ENCODE assay signal across 11 cellular contexts in the genomic region with DNA sequence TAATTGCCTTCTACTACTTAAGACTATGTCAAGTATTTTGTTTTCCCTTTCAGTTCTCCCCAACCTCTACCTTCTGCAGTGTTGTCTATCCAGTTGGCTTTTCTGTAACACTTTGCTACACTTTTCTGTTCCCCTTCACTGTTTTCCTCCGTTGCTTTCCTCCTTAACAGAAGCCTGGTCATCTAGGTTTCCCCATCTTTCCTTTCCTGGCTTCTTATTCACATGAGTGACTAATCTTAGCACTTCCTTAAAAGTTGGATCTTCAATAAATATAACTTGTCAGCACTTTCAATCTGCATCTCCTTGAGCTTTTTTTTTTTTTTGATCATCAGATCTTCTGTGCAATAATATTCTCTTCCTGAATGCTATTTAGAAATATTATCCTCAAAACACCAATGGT. TPM values are rescaled to one million over a fixed set of nuclear protein-coding genes. Genes with fewer than 3 reads are reported as not detected.
A peak's percentile ranks its signal among the peaks of the same experiment; 100 is the strongest.
DNase-seq lines count a peak whose midpoint lies in the region; ATAC-seq, FAIRE-seq and TF ChIP-seq lines count a peak whose summit lies in the region.
"Had no signal": no experiment of that assay in that cellular context is flagged by ENCODE, and none has a peak within 500 bp of the region (broad histone marks: within the 10 kb centered on the region; RNA-seq: fewer than 3 reads in every experiment).

No MANE protein-coding gene starts in this region.

- H3K27ac ChIP-seq in heart left ventricle (peak overlapping the region; percentile 2 to 98 (median 80)), gastroesophageal sphincter (peak overlapping the region in 3 of 4 donors; percentile 19 to 41 (median 24))
- H3K27ac ChIP-seq: C4-2B had no signal

- H3K4me1 ChIP-seq in heart left ventricle, result peaks cover 0 to 47% (median 10%) of the 10 kb centered on the region in 12 donors
- peaks cover 0 to 32% (median 5%) of the 10 kb centered on the region in 3 donors for H3K4me1 ChIP-seq in gastroesophageal sphincter

- H3K4me1 Mint-ChIP-seq in type B pancreatic cell (ENCODE audit: unreplicated experiment), result peaks cover 5% of the 10 kb centered on the region

- peaks cover 6% of the 10 kb centered on the region for H3K36me3 Mint-ChIP-seq in type B pancreatic cell

- no peak for TF ChIP-seq CTCF in heart left ventricle (IDR thresholded peaks at IDR 0.05)
- no peak for TF ChIP-seq CTCF in gastroesophageal sphincter (IDR thresholded peaks at IDR 0.05)
- TF ChIP-seq CTCF in type B pancreatic cell (conservative IDR thresholded peaks at IDR 0.05), result no peak
- TF ChIP-seq CTCF in lower leg skin (IDR thresholded peaks at IDR 0.05), result no peak

- H3K4me3 ChIP-seq in heart left ventricle (peak overlapping the region in 6 of 12 donors; percentile 5 to 82 (median 18)), gastroesophageal sphincter (no peak overlapping the region), lower leg skin (ENCODE audit: low read depth, poor library complexity, severe bottlenecking) (no peak overlapping the region)

- H3K27me3 ChIP-seq in heart left ventricle (peaks cover 0 to 20% (median 0%) of the 10 kb centered on the region in 9 donors), gastroesophageal sphincter (peaks cover 23% of the 10 kb centered on the region)

- intact Hi-C loops in heart left ventricle (cut with DNase I), result loop anchor here in 5 of 10 donors (2.0 to 10.0 kb wide), 7 partner anchors 57 to 166 kb away; a partner anchor contains a TSS
- intact Hi-C loops in left cardiac atrium (cut with DNase I), result no loop called here
- intact Hi-C loops in lower leg skin (cut with DNase I; ENCODE audit: low total_unique reads), result no loop called here

- peak overlapping the region; percentile 16 for H3K27ac Mint-ChIP-seq in type B pancreatic cell

- H3K36me3 ChIP-seq in heart left ventricle, result no peaks in the 10 kb centered on the region
- no peaks in the 10 kb centered on the region for H3K36me3 ChIP-seq in gastroesophageal sphincter

- H3K27me3 Mint-ChIP-seq in type B pancreatic cell, result peaks cover 63% of the 10 kb centered on the region

- H3K9me3 ChIP-seq in heart left ventricle (peaks cover 0 to 13% (median under 1%) of the 10 kb centered on the region in 12 donors), gastroesophageal sphincter (no peaks in the 10 kb centered on the region)

- DNase-seq in heart left ventricle (no peak), left cardiac atrium (no peak), RCC 7860 (ENCODE audit: low spot score) (peak; percentile 15), type B pancreatic cell (ENCODE audit: extremely low spot score, unreplicated experiment) (no peak), lower leg skin (ENCODE audit: low spot score in 2 of 2) (no peak), superior temporal gyrus (ENCODE audit: extremely low spot score) (no peak)
- DNase-seq in effector CD4-positive, alpha-beta T cell, result no peak
- DNase-seq: activated CD4-positive, alpha-beta T cell treated with anti-CD3 and anti-CD28 coated beads for 1 hour; NCI-H748 treated with DMSO at 0.1 percent for 48 hours had no signal

- FAIRE-seq in RCC 7860 (lab: Jason Lieb, UNC), result peak; percentile 75

- H3K9me3 Mint-ChIP-seq in type B pancreatic cell, result peaks cover 8% of the 10 kb centered on the region

- TF ChIP-seq POLR2A in heart left ventricle (IDR thresholded peaks at IDR 0.05) (no peak), gastroesophageal sphincter (IDR thresholded peaks at IDR 0.05) (no peak), lower leg skin (IDR thresholded peaks at IDR 0.05) (no peak)

- no peak for TF ChIP-seq EP300 in gastroesophageal sphincter (IDR thresholded peaks at IDR 0.05)

- WGBS in heart left ventricle, 4 donors, result 12 to 29% (median 16%) methylated on average over 1 of the region's 1 CpG
- 20 to 33% methylated on average over 1 of the region's 1 CpG for WGBS in gastroesophageal sphincter (ENCODE audit: low coverage in 1 of 2), 2 donors
- 25 to 32% methylated on average over 1 of the region's 1 CpG for WGBS in lower leg skin, 2 donors

- peak overlapping the region; percentile 57 for H3K4me3 Mint-ChIP-seq in type B pancreatic cell

- no peak for ATAC-seq in heart left ventricle
- no peak for ATAC-seq in left cardiac atrium
- no peak for ATAC-seq in gastroesophageal sphincter

RNA-seq across cellular contexts. Expression of a gene that starts 2.8 kb away (rescaled TPM):
- total RNA-seq in heart left ventricle, result 10 to 100 TPM; 15.3 to 46.0 (median 17.5) TPM
- 1 to 10 TPM; 6.4 to 7.8 TPM for polyA plus RNA-seq in heart left ventricle
- 10 to 100 TPM; 26.6 to 27.4 TPM for total RNA-seq in left cardiac atrium
- 10 to 100 TPM; 17.1 to 25.7 (median 22.2) TPM for total RNA-seq in gastroesophageal sphincter
- 19.8 and 30.7 TPM in 2 replicates for total RNA-seq in type B pancreatic cell (ENCODE audit: low replicate concordance)
- total RNA-seq in lower leg skin, result 10 to 100 TPM in 1 of 4 donors, 1 to 10 TPM in 3; 3.3 to 11.4 (median 7.0) TPM

RNA-seq across cellular contexts. Expression of a gene that starts 56.1 kb away (rescaled TPM):
- total RNA-seq in heart left ventricle (10 to 100 TPM in 1 of 9 donors, 1 to 10 TPM in 8; 3.3 to 10.0 (median 4.5) TPM), left cardiac atrium (1 to 10 TPM; 5.7 to 8.8 TPM), gastroesophageal sphincter (10 to 100 TPM in 1 of 4 donors, 1 to 10 TPM in 3; 3.6 to 10.2 (median 6.9) TPM), type B pancreatic cell (ENCODE audit: low replicate concordance) (5.2 and 6.6 TPM in 2 replicates), lower leg skin (1 to 10 TPM; 1.2 to 2.5 (median 1.9) TPM)
- 1 to 10 TPM; 1.7 to 2.8 TPM for polyA plus RNA-seq in heart left ventricle
